In genomic region chr2:135839713-135840112, GRCh38 we compare ENCODE assay signal across 13 cellular contexts. TPM values are rescaled to one million over a fixed set of nuclear protein-coding genes. Genes with fewer than 3 reads are reported as not detected.
A peak's percentile ranks its signal among the peaks of the same experiment; 100 is the strongest.
DNase-seq lines count a peak whose midpoint lies in the region; ATAC-seq and TF ChIP-seq lines count a peak whose summit lies in the region.
"Had no signal": no experiment of that assay in that cellular context is flagged by ENCODE, and none has a peak within 500 bp of the region (broad histone marks: within the 10 kb centered on the region; RNA-seq: fewer than 3 reads in every experiment).

No MANE protein-coding gene starts in this region.

- no peaks in the 10 kb centered on the region for H4K20me1 ChIP-seq in hepatocyte (ENCODE audit: insufficient read depth, poor library complexity, severe bottlenecking)

- H3K4me1 ChIP-seq in hepatocyte (ENCODE audit: insufficient read depth) (peaks cover 26% of the 10 kb centered on the region), uterus (no peaks in the 10 kb centered on the region)

- H3K9me3 ChIP-seq in hepatocyte (ENCODE audit: low read depth) = no peaks in the 10 kb centered on the region
- H3K9me3 ChIP-seq in uterus = no peaks in the 10 kb centered on the region
- H3K9me3 ChIP-seq: upper lobe of left lung had no signal

- TF ChIP-seq CTCF in hepatocyte (IDR thresholded peaks at IDR 0.05; ENCODE audit: poor library complexity) (no peak), uterus (IDR thresholded peaks at IDR 0.05) (no peak)

- H3K79me2 ChIP-seq in hepatocyte = no peaks in the 10 kb centered on the region

- no peak overlapping the region for H3K4me3 ChIP-seq in hepatocyte
- H3K4me3 ChIP-seq in uterus = no peak overlapping the region
- H3K4me3 ChIP-seq: upper lobe of left lung had no signal

- peak; percentile 70 for ATAC-seq in Right ventricle myocardium inferior

- no peaks in the 10 kb centered on the region for H3K36me3 ChIP-seq in hepatocyte (replicated peaks; ENCODE audit: insufficient read depth, low read depth)
- no peaks in the 10 kb centered on the region for H3K36me3 ChIP-seq in uterus

- peak overlapping the region; percentile 51 for H3K27ac ChIP-seq in hepatocyte
- H3K27ac ChIP-seq in uterus = peak overlapping the region; percentile 36 to 52

- no peak for TF ChIP-seq POLR2A in uterus (IDR thresholded peaks at IDR 0.05)

- H3K4me2 ChIP-seq in hepatocyte = peak overlapping the region; percentile 44

- 35% methylated on average over 2 of the region's 2 CpGs for WGBS in hepatocyte (ENCODE audit: low lambda C conversion rate, missing lambda C conversion rate)

- intact Hi-C loops in Right ventricle myocardium inferior (cut with DNase I) (no loop called here), cardiac septum (cut with DNase I) (no loop called here), uterus (cut with DNase I; ENCODE audit: low total_unique reads) (no loop called here)

- no peak for DNase-seq in Right ventricle myocardium inferior (ENCODE audit: missing footprints)
- DNase-seq in cardiac septum (ENCODE audit: low spot score) = no peak
- peak; percentile 78 for DNase-seq in brain pericyte (ENCODE audit: low read depth, low spot score)
- no peak for DNase-seq in hepatocyte (ENCODE audit: low spot score)
- peak in 1 of 2 donors; percentile 23 for DNase-seq in uterus
- DNase-seq in HK-2 (ENCODE audit: unreplicated experiment) = no peak
- DNase-seq in GF-D8 (lab: John Stamatoyannopoulos, UW) = no peak
- no peak for DNase-seq in DMS79 (lab: John Stamatoyannopoulos, UW)
- DNase-seq: ACHN; activated CD8-positive, alpha-beta memory T cell treated with anti-CD3 and anti-CD28 coated beads for 24 hours; naive B cell; NCI-H345; upper lobe of left lung had no signal

- H2AFZ ChIP-seq in hepatocyte = no peak overlapping the region

- H3K27me3 ChIP-seq in hepatocyte = no peaks in the 10 kb centered on the region
- H3K27me3 ChIP-seq in uterus = no peaks in the 10 kb centered on the region
- H3K27me3 ChIP-seq: upper lobe of left lung had no signal

- H3K9me2 ChIP-seq in hepatocyte (replicated peaks; ENCODE audit: insufficient read depth) = no peaks in the 10 kb centered on the region

RNA-seq across cellular contexts. Expression of gene LCT, which starts 2.7 kb away (rescaled TPM):
- total RNA-seq in Right ventricle myocardium inferior (not detected), cardiac septum (not detected), hepatocyte (3.2 and 4.1 TPM in 2 replicates), uterus (under 1 TPM in 1 of 4 donors, not detected in 3; 0.07 TPM)
- polyA plus RNA-seq in hepatocyte = 0.51 and 1.0 TPM in 2 replicates

RNA-seq across cellular contexts. Expression of gene MCM6, which starts 36.5 kb away (rescaled TPM):
- total RNA-seq in Right ventricle myocardium inferior (5.8 TPM), cardiac septum (6.5 TPM), hepatocyte (16.1 and 17.9 TPM in 2 replicates), uterus (10 to 100 TPM in 2 of 4 donors, 1 to 10 TPM in 2; 2.3 to 37.4 (median 9.6) TPM)
- 8.3 and 13.7 TPM in 2 replicates for polyA plus RNA-seq in hepatocyte
